Comparison of ENCODE assay signal across 16 cellular contexts in genomic region chr11:64653388-64653973, GRCh38.
DNase-seq lines count a peak whose midpoint lies in the region; ATAC-seq and TF ChIP-seq lines count a peak whose summit lies in the region.
"Had no signal": no experiment of that assay in that cellular context is flagged by ENCODE, and none has a peak within 500 bp of the region (broad histone marks: within the 10 kb centered on the region; RNA-seq: fewer than 3 reads in every experiment).

No MANE protein-coding gene starts in this region.

- ATAC-seq in CD8-positive, alpha-beta T cell = no peak
- ATAC-seq in HG03045 (IDR thresholded peaks at IDR 0.05; ENCODE audit: unreplicated experiment) (no peak), GM18909 (IDR thresholded peaks at IDR 0.05; ENCODE audit: poor library complexity, unreplicated experiment) (no peak)

- POLR2A ChIA-PET in CD8-positive, alpha-beta T cell (lab: Charles Lee) = no interaction called here

- peak overlapping the region; percentile 60 for H2AFZ ChIP-seq in neural progenitor cell (replicated peaks)

- no peaks in the 10 kb centered on the region for H3K27me3 ChIP-seq in CD8-positive, alpha-beta T cell (ENCODE audit: insufficient read depth, low read length)
- H3K27me3 ChIP-seq in HUES48 (ENCODE audit: control insufficient read depth, insufficient read depth, low read length) (no peaks in the 10 kb centered on the region; the same call in 1 of the 2 replicates), neural progenitor cell (no peaks in the 10 kb centered on the region)
- H3K27me3 ChIP-seq: cardiac muscle cell had no signal

- no peak overlapping the region for H3K4me2 ChIP-seq in neural progenitor cell

- no peak for DNase-seq in CD8-positive, alpha-beta T cell
- no peak for DNase-seq in caudate nucleus (lab: John Stamatoyannopoulos, UW)
- DNase-seq in neural progenitor cell (ENCODE audit: low spot score) = no peak
- no peak for DNase-seq in globus pallidus (ENCODE audit: low spot score)
- DNase-seq: NCI-H1436 treated with DMSO at 0.1 percent for 48 hours had no signal

- H3F3A ChIP-seq in neural progenitor cell (ENCODE audit: low read depth) = peaks cover 8% of the 10 kb centered on the region

- peaks cover 7% of the 10 kb centered on the region for H3K27me3 Mint-ChIP-seq in CD8-positive, alpha-beta T cell (ENCODE audit: low read depth)
- peaks cover 14% of the 10 kb centered on the region for H3K27me3 Mint-ChIP-seq in neural progenitor cell (ENCODE audit: insufficient read depth, low read depth)

- H3K9ac ChIP-seq in HUES48 (ENCODE audit: low read depth, low read length) (no peak overlapping the region), neural progenitor cell (no peak overlapping the region)

- H3K4me3 ChIP-seq in CD8-positive, alpha-beta T cell (ENCODE audit: low read depth, low read length) = no peak overlapping the region
- H3K4me3 ChIP-seq in HUES48 (ENCODE audit: low read depth, low read length) (peak overlapping the region; percentile 23; the same call in 1 of the 2 replicates), neural progenitor cell (no peak overlapping the region)
- H3K4me3 ChIP-seq: cardiac muscle cell had no signal

- no peaks in the 10 kb centered on the region for H3K9me3 Mint-ChIP-seq in CD8-positive, alpha-beta T cell
- H3K9me3 Mint-ChIP-seq in neural progenitor cell = no peaks in the 10 kb centered on the region
- H3K9me3 Mint-ChIP-seq: activated CD4-positive, alpha-beta memory T cell treated with anti-CD3 and anti-CD28 coated beads for 36 hours; activated naive CD4-positive, alpha-beta T cell treated with anti-CD3 and anti-CD28 coated beads for 36 hours; activated T-cell treated with anti-CD3 and anti-CD28 coated beads, Interleukin-2, amount 50 U/mL, for 24 hours; naive thymus-derived CD8-positive, alpha-beta T cell had no signal

- CTCF ChIA-PET in CD8-positive, alpha-beta T cell (lab: Charles Lee) = interaction anchor here (1.3 to 1.6 kb wide), 3 partner anchors 9 to 204 kb away, joined by 4 to 5 read pairs (median 5); no protein-coding TSS in a partner anchor

- intact Hi-C loops in CD8-positive, alpha-beta T cell (cut with DNase I, micrococcal nuclease) = loop anchor here (1.0 to 10.0 kb wide), 6 partner anchors 100 to 449 kb away; partner anchors contain the start of genes TRMT112 (in 2 of the 2) and PRDX5 (in 1 of the 2)

- TF ChIP-seq CTCF in CD8-positive, alpha-beta T cell (IDR thresholded peaks at IDR 0.05) = peak; percentile 5
- no peak for TF ChIP-seq CTCF in neural progenitor cell (IDR thresholded peaks at IDR 0.05)

- H3K27ac Mint-ChIP-seq in CD8-positive, alpha-beta T cell = no peak overlapping the region
- H3K27ac Mint-ChIP-seq in neural progenitor cell = no peak overlapping the region
- H3K27ac Mint-ChIP-seq: activated CD4-positive, alpha-beta memory T cell treated with anti-CD3 and anti-CD28 coated beads for 36 hours; activated naive CD4-positive, alpha-beta T cell treated with anti-CD3 and anti-CD28 coated beads for 36 hours; activated T-cell treated with anti-CD3 and anti-CD28 coated beads, Interleukin-2, amount 50 U/mL, for 24 hours; T-helper 17 cell had no signal

- H3K9me3 ChIP-seq in CD8-positive, alpha-beta T cell (ENCODE audit: low read length) = no peaks in the 10 kb centered on the region
- no peaks in the 10 kb centered on the region for H3K9me3 ChIP-seq in HUES48 (ENCODE audit: control insufficient read depth, insufficient read depth, low read length)
- no peaks in the 10 kb centered on the region for H3K9me3 ChIP-seq in neural progenitor cell (ENCODE audit: low read depth)

- no peak overlapping the region for H3K4me3 Mint-ChIP-seq in CD8-positive, alpha-beta T cell
- peak overlapping the region; percentile 47 for H3K4me3 Mint-ChIP-seq in neural progenitor cell
- H3K4me3 Mint-ChIP-seq: activated CD4-positive, alpha-beta memory T cell treated with anti-CD3 and anti-CD28 coated beads for 36 hours; activated naive CD4-positive, alpha-beta T cell treated with anti-CD3 and anti-CD28 coated beads for 36 hours; activated T-cell treated with anti-CD3 and anti-CD28 coated beads, Interleukin-2, amount 50 U/mL, for 24 hours; naive thymus-derived CD8-positive, alpha-beta T cell; T-helper 17 cell had no signal

- no peaks in the 10 kb centered on the region for H3K79me2 ChIP-seq in neural progenitor cell (ENCODE audit: low read depth)

- no peaks in the 10 kb centered on the region for H3K4me1 ChIP-seq in CD8-positive, alpha-beta T cell (ENCODE audit: insufficient read depth, low read length)
- H3K4me1 ChIP-seq in HUES48 (ENCODE audit: control insufficient read depth, insufficient read depth, low read length) = peaks cover 10% of the 10 kb centered on the region
- H3K4me1 ChIP-seq in neural progenitor cell = peaks cover 12% of the 10 kb centered on the region

- H4K20me1 ChIP-seq in neural progenitor cell (ENCODE audit: low read depth) = no peaks in the 10 kb centered on the region

- H3K36me3 ChIP-seq in CD8-positive, alpha-beta T cell (ENCODE audit: insufficient read depth, low read length) = no peaks in the 10 kb centered on the region
- no peaks in the 10 kb centered on the region for H3K36me3 ChIP-seq in HUES48 (ENCODE audit: control insufficient read depth, insufficient read depth, low read length)
- no peaks in the 10 kb centered on the region for H3K36me3 ChIP-seq in neural progenitor cell
- H3K36me3 ChIP-seq: cardiac muscle cell, WERI-Rb-1 had no signal

- no peaks in the 10 kb centered on the region for H3K36me3 Mint-ChIP-seq in CD8-positive, alpha-beta T cell
- H3K36me3 Mint-ChIP-seq in neural progenitor cell = no peaks in the 10 kb centered on the region
- H3K36me3 Mint-ChIP-seq: activated CD4-positive, alpha-beta memory T cell treated with anti-CD3 and anti-CD28 coated beads for 36 hours; naive thymus-derived CD8-positive, alpha-beta T cell had no signal

- H3K4me1 Mint-ChIP-seq in CD8-positive, alpha-beta T cell (ENCODE audit: low read depth) = no peaks in the 10 kb centered on the region
- H3K4me1 Mint-ChIP-seq in neural progenitor cell = peaks cover 14% of the 10 kb centered on the region

- H3K27ac ChIP-seq in CD8-positive, alpha-beta T cell (ENCODE audit: low read depth, low read length) = no peak overlapping the region
- H3K27ac ChIP-seq in HUES48 (ENCODE audit: low read depth, low read length) (no peak overlapping the region), caudate nucleus (ENCODE audit: low read depth, low read length) (peak overlapping the region; percentile 46), neural progenitor cell (no peak overlapping the region)
- H3K27ac ChIP-seq: cardiac muscle cell, epithelial cell of prostate, WERI-Rb-1 had no signal
